In the genomic region with DNA sequence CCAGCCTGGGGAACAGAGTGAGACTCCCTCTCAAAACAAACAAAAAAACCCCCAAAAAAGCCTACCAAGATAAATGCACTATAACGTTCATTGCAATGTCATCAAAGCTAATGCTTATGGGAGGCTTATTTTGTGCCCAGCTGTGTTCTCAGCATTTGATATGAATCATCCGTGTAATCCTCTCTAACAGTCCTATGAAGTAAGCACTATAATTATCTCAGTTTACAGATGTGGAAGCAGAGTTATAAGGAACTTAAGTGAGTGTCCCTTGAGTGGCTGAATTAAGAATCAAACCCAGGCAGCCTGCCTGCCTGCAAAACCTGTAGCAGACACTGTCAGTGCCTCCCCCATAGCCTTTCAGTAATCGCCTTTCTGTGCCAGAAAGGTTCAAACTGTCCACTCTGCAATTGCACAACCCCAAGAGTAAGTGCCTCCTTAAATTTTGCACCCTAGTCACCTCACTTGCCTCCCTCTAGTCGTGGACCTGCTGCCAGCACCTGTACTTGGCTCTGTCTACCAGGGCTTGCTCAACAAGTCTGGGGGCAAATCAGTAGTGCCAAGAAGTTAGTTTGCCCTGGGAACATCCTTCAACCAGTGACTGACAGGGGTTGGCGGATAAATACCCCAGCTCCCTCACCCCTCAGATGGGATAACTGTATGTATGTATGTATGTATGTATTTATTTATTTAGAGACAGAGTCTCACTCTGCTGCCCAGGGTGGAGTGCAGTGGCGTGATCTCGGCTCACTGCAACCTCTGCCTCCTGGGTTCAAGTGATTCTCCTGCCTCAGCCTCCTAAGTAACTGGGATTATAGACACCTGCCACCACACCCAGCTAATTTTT, we compare ENCODE assay signal across 1 cellular context.
TF ChIP-seq lines count a peak whose summit lies in the region.

No MANE protein-coding gene starts in this region.

TF ChIP-seq in K562, 482 proteins besides CTCF, POLR2A, EP300 and RAD21:
- TF ChIP-seq NCOR1 (IDR thresholded peaks at IDR 0.05) (peak; percentile 17; the same call in 1 of the 2 replicates), KLF13 (tag; IDR thresholded peaks at IDR 0.05; ENCODE audit: borderline replicate concordance, low read depth) (no peak), CEBPB (tag; IDR thresholded peaks at IDR 0.05) (peak; percentile 40; the same call in 1 of the 2 replicates), ARID1B (IDR thresholded peaks at IDR 0.05) (peak; percentile 36; the same call in 1 of the 2 replicates), CBFA2T3 (IDR thresholded peaks at IDR 0.05) (peak; percentile 58), SRSF7 (optimal IDR thresholded peaks at IDR 0.05; ENCODE audit: low read depth, low read length) (no peak), CBFA2T2 (conservative IDR thresholded peaks at IDR 0.05) (peak; percentile 31; the same call in 1 of the 2 replicates)
- TF ChIP-seq, protein P1, sequence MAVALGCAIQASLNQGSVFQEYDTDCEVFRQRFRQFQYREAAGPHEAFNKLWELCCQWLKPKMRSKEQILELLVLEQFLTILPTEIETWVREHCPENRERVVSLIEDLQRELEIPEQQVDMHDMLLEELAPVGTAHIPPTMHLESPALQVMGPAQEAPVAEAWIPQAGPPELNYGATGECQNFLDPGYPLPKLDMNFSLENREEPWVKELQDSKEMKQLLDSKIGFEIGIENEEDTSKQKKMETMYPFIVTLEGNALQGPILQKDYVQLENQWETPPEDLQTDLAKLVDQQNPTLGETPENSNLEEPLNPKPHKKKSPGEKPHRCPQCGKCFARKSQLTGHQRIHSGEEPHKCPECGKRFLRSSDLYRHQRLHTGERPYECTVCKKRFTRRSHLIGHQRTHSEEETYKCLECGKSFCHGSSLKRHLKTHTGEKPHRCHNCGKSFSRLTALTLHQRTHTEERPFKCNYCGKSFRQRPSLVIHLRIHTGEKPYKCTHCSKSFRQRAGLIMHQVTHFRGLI (CRISPR knock-in tag; IDR thresholded peaks at IDR 0.05) = no peak
TF ChIP-seq in K562: peak in this region for 5.
